In the genomic region with DNA sequence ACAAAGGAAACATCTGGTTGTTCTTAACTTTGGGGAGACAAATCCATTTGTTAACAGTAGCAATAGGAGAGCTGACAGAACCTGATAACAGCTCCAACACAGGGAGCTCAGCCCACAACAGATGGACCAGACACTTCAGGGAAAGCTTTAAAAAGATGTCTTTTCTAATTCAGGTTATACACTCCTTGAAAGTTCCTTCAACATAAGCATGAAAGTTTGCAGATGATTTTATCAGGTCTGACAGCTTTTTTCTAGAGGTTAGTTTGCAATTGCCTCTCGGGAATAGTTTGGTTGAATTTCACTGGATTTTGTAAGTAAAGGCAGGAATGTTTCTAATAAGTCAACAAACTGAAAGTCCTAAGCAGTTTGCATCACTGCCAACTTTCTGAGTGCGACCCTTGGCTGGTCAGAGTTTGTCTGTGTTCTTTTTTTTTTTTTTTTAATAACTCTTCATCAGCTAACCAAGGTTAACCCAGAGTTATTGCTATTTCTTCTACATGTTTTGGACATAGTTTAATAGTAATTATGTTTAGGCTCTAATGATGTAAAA, we compare ENCODE assay signal across 19 cellular contexts. TPM values are rescaled to one million over a fixed set of nuclear protein-coding genes. Genes with fewer than 3 reads are reported as not detected.
"Had no signal": no experiment of that assay in that cellular context is flagged by ENCODE, and none has a peak within 500 bp of the region (broad histone marks: within the 10 kb centered on the region; RNA-seq: fewer than 3 reads in every experiment).

No MANE protein-coding gene starts in this region.

- DNase-seq: activated B cell treated with CpG ODN at 0.5 μM for 24 hours; activated CD4-positive, alpha-beta T cell treated with anti-CD3 and anti-CD28 coated beads for 48 hours; activated CD8-positive, alpha-beta T cell treated with anti-CD3 and anti-CD28 coated beads for 36 hours; activated naive CD4-positive, alpha-beta T cell; activated naive CD8-positive, alpha-beta T cell treated with anti-CD3 and anti-CD28 coated beads, Interleukin-2, amount 10 ng/mL, durations not matched to agents 7 days and 5 days; activated T-cell treated with anti-CD3 and anti-CD28 coated beads, Interleukin-2, amount 50 U/mL, for 1 hour; caudate nucleus; erythroblast; immature natural killer cell; mesenchymal stem cell; mucosa of descending colon; naive B cell; psoas muscle; right cardiac atrium; stimulated activated CD4-positive, alpha-beta T cell treated with anti-CD3 and anti-CD28 coated beads, Interleukin-15, amount 100 ng/mL, for 24 hours; stimulated activated CD4-positive, alpha-beta T cell treated with anti-CD3 and anti-CD28 coated beads, Interleukin-2, amount 100 ng/mL, for 48 hours; trophoblast cell had no signal

- H3K9me3 ChIP-seq: mucosa of descending colon, psoas muscle had no signal

- H3K4me3 ChIP-seq: mucosa of descending colon, psoas muscle, skin epidermis had no signal

- ATAC-seq: activated CD8-positive, alpha-beta T cell treated with anti-CD3 and anti-CD28 coated beads for 36 hours; activated T-helper 17 cell treated with anti-CD3 and anti-CD28 coated beads, Interleukin-2, amount 50 U/mL, for 72 hours; mucosa of descending colon; psoas muscle; right cardiac atrium had no signal

- H3K27ac ChIP-seq: psoas muscle, skin epidermis had no signal

RNA-seq across cellular contexts. Expression of a gene that starts 6.5 kb away (rescaled TPM):
- total RNA-seq: activated naive CD8-positive, alpha-beta T cell treated with anti-CD3 and anti-CD28 coated beads, Interleukin-2, amount 10 ng/mL, durations not matched to agents 7 days and 5 days had no signal
- polyA plus RNA-seq: immature natural killer cell had no signal
